Comparison of ENCODE assay signal across 15 cellular contexts in the genomic region with DNA sequence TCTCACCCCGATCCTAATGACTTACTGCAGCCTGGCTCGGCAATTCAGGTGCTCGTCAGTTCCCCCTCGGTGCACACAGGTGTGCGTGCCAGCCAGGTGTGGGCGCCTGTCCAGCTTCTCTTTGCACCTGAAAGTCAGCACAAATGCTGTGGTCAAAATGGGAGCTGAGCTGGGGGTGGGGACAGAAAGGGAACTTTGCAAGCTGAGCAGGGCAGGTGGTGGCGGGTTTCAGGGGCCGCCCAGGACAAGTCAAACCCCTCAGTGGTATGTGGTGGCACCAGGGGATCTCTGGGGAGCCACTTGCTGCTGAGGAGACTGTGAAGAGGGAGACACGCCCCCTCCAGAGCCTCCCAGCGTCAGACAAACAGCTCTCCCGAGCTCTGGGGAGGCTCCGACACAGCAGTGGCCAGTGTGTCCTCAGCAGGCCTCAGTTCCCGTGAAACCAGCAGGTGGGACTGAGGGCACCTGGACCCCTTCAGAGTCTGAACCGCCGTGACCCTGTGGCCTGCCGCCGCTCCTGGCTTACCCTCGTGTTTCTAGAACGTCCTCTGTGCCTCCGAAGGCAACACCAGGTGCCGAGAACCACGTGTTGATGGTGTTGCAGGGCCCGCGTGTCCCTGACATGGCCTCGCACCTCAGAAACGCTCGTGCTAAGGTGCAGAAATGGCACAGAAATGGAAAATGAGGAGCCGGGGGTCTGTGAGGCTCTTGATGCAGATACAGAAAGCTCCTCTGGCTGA.
DNase-seq lines count a peak whose midpoint lies in the region; ATAC-seq, FAIRE-seq and TF ChIP-seq lines count a peak whose summit lies in the region.
"Had no signal": no experiment of that assay in that cellular context is flagged by ENCODE, and none has a peak within 500 bp of the region (broad histone marks: within the 10 kb centered on the region; RNA-seq: fewer than 3 reads in every experiment).

No MANE protein-coding gene starts in this region.

- H3K4me3 ChIP-seq in HepG2 (replicated peaks in 1 of 3; ENCODE audit: insufficient read depth in 1 of 3, low read depth in 2 of 3, low read length in 3 of 3) (no peak overlapping the region), right lobe of liver (no peak overlapping the region), endodermal cell (ENCODE audit: low read length) (no peak overlapping the region)
- H3K4me3 ChIP-seq: pancreas, SJCRH30 had no signal

- intact Hi-C loops in HepG2 (cut with micrococcal nuclease; ENCODE audit: unreplicated experiment) (no loop called here), right lobe of liver (cut with DNase I) (no loop called here)

- H3K4me1 Mint-ChIP-seq in endodermal cell, result no peaks in the 10 kb centered on the region

- H3K9me3 ChIP-seq in HepG2 (ENCODE audit: low read length) (no peaks in the 10 kb centered on the region), right lobe of liver (no peaks in the 10 kb centered on the region), endodermal cell (ENCODE audit: control insufficient read depth, low read length) (no peaks in the 10 kb centered on the region)
- H3K9me3 ChIP-seq: pancreas, SJCRH30 had no signal

- FAIRE-seq in HepG2 (lab: Jason Lieb, UNC) (no peak), HTR-8/SVneo (lab: Jason Lieb, UNC) (no peak)
- FAIRE-seq: pancreas had no signal

- no peak overlapping the region for H2AFZ ChIP-seq in HepG2 (ENCODE audit: low read length)

- no peak overlapping the region for H3K27ac ChIP-seq in HepG2 (ENCODE audit: extremely low read length, insufficient read depth, low read length)
- H3K27ac ChIP-seq in right lobe of liver, result no peak overlapping the region
- H3K27ac ChIP-seq in endodermal cell (ENCODE audit: low read depth, low read length), result no peak overlapping the region
- H3K27ac ChIP-seq: pancreas, SJCRH30 had no signal

- in situ Hi-C loops in HepG2 (cut with HindIII; ENCODE audit: extremely low pct_ligation_motif_present, low pct_unique_long_range_greater_than_20kb), result no loop called here

- TF ChIP-seq CTCF in HepG2 (CRISPR knock-in tag; IDR thresholded peaks at IDR 0.05) (no peak), right lobe of liver (IDR thresholded peaks at IDR 0.05) (no peak), endodermal cell (conservative IDR thresholded peaks at IDR 0.05) (no peak)

- ATAC-seq in HepG2, result no peak
- no peak for ATAC-seq in right lobe of liver
- ATAC-seq in HG03439 (IDR thresholded peaks at IDR 0.05; ENCODE audit: unreplicated experiment), result no peak
- no peak for ATAC-seq in HG03378 (IDR thresholded peaks at IDR 0.05; ENCODE audit: unreplicated experiment)
- ATAC-seq: pancreas had no signal

- H4K20me1 ChIP-seq in HepG2 (ENCODE audit: insufficient read depth, low read length), result no peaks in the 10 kb centered on the region

- 18% methylated on average over 22 of the region's 28 CpGs for WGBS in HepG2 (ENCODE audit: low lambda C conversion rate)
- WGBS in right lobe of liver (ENCODE audit: insufficient coverage, low coverage, low lambda C conversion rate, missing lambda C conversion rate), result 59% methylated on average over 12 of the region's 28 CpGs
- WGBS in endodermal cell (ENCODE audit: insufficient coverage in 1 of 2, insufficient read length in 1 of 2), 2 experiments, result 91 to 93% methylated on average over 19 to 28 of the region's 28 CpGs

- peaks cover 4% of the 10 kb centered on the region for H3K27me3 Mint-ChIP-seq in endodermal cell (ENCODE audit: insufficient read depth)

- H3K36me3 Mint-ChIP-seq in endodermal cell (ENCODE audit: low read depth), result no peaks in the 10 kb centered on the region

- H3K4me1 ChIP-seq in HepG2 (ENCODE audit: insufficient read depth, low read length), result peaks cover 17% of the 10 kb centered on the region
- H3K4me1 ChIP-seq in right lobe of liver, result no peaks in the 10 kb centered on the region
- no peaks in the 10 kb centered on the region for H3K4me1 ChIP-seq in endodermal cell (ENCODE audit: control insufficient read depth, insufficient read depth, low read length)
- H3K4me1 ChIP-seq: pancreas had no signal

- CTCF ChIA-PET in HepG2 (lab: Yijun Ruan, JAX; ENCODE audit: low intra/inter-chr PET ratio, low total read pairs), result no interaction called here

- no peak for TF ChIP-seq POLR2A in HepG2 (IDR thresholded peaks at IDR 0.05; ENCODE audit: insufficient read depth in 1 of 2, low read depth in 2 of 2, low read length in 2 of 2)
- TF ChIP-seq POLR2A in right lobe of liver (IDR thresholded peaks at IDR 0.05), result no peak

- DNase-seq in HepG2 (ENCODE audit: low spot score), result no peak
- no peak for DNase-seq in right lobe of liver
- DNase-seq in NCI-H2107 (lab: John Stamatoyannopoulos, UW), result peak; percentile 71
- peak; percentile 49 for DNase-seq in endodermal cell
- DNase-seq in HTR-8/SVneo (ENCODE audit: insufficient read length, low spot score), result no peak
- DNase-seq in NOMO-1 (lab: John Stamatoyannopoulos, UW; ENCODE audit: unreplicated experiment in 2 of 2), result no peak
- DNase-seq: activated T-cell treated with anti-CD3 and anti-CD28 coated beads, Interleukin-2, amount 50 U/mL, for 1 hour; amniotic stem cell; midbrain; NCI-H524 treated with DMSO at 0.1 percent for 48 hours; pancreas; stimulated activated CD4-positive, alpha-beta T cell treated with anti-CD3 and anti-CD28 coated beads, Interleukin-15, amount 100 ng/mL, for 24 hours had no signal

- H3K9ac ChIP-seq in HepG2 (ENCODE audit: insufficient read depth, low read depth, low read length) (no peak overlapping the region), endodermal cell (ENCODE audit: extremely low read depth, low read length, poor library complexity, severe bottlenecking) (no peak overlapping the region)

- H3K79me2 ChIP-seq in HepG2 (ENCODE audit: insufficient read depth, low read length), result no peaks in the 10 kb centered on the region

- no peak for TF ChIP-seq RAD21 in HepG2 (CRISPR knock-in tag; IDR thresholded peaks at IDR 0.05)

- no peak overlapping the region for H3K27ac Mint-ChIP-seq in endodermal cell

- H3K9me3 Mint-ChIP-seq in endodermal cell, result no peaks in the 10 kb centered on the region

- H3K27me3 ChIP-seq in HepG2 (ENCODE audit: control insufficient read depth in 1 of 2, insufficient read depth in 2 of 2, low read length in 2 of 2), result peaks cover 12 to 72% of the 10 kb centered on the region in 2 experiments; a peak in 4 of 5 replicates
- no peaks in the 10 kb centered on the region for H3K27me3 ChIP-seq in right lobe of liver
- no peaks in the 10 kb centered on the region for H3K27me3 ChIP-seq in endodermal cell (ENCODE audit: control insufficient read depth, insufficient read depth, low read length, poor library complexity, severe bottlenecking)
- H3K27me3 ChIP-seq: SJCRH30 had no signal

- no peak for TF ChIP-seq EP300 in HepG2 (IDR thresholded peaks at IDR 0.05; ENCODE audit: low read depth in 2 of 2, low read length in 2 of 2)
- TF ChIP-seq EP300 in HepG2 (CRISPR knock-in tag; IDR thresholded peaks at IDR 0.05; ENCODE audit: borderline replicate concordance), result no peak

- H3K36me3 ChIP-seq in HepG2 (replicated peaks in 1 of 2; ENCODE audit: control insufficient read depth in 1 of 2, insufficient read depth in 2 of 2, low read length in 2 of 2) (no peaks in the 10 kb centered on the region), right lobe of liver (no peaks in the 10 kb centered on the region), endodermal cell (ENCODE audit: control insufficient read depth, insufficient read depth, low read length) (no peaks in the 10 kb centered on the region)
- H3K36me3 ChIP-seq: pancreas, SJCRH30 had no signal

- POLR2A ChIA-PET in HepG2 (lab: Yijun Ruan, JAX), result no interaction called here

- H3K4me2 ChIP-seq in HepG2 (ENCODE audit: low read depth, low read length), result no peak overlapping the region

- BruUV-seq in HepG2 (replicated peaks; lab: Mats Ljungman, UMichigan), result no TSS peak

- no peak overlapping the region for H3K4me3 Mint-ChIP-seq in endodermal cell

TF ChIP-seq in HepG2, 621 proteins besides CTCF, POLR2A, EP300 and RAD21 (continues in another document):
- TF ChIP-seq NFE2L1 (CRISPR knock-in tag; IDR thresholded peaks at IDR 0.05; ENCODE audit: borderline replicate concordance) (no peak), SNAPC4 (CRISPR knock-in tag; IDR thresholded peaks at IDR 0.05) (no peak), BRCA1 (CRISPR knock-in tag; IDR thresholded peaks at IDR 0.05) (no peak)

Comparison
In these comparisons a context has a peak if more than half of its experiments do, and no peak if none do; other contexts are left out.
1. DNase-seq: peak in NCI-H2107 (single experiment) and endodermal cell (single experiment); none in HepG2 (single experiment), right lobe of liver (0 of 3), HTR-8/SVneo (single experiment) and NOMO-1 (0 of 2).